ENCODE assay signal across 9 cellular contexts in the genomic region with DNA sequence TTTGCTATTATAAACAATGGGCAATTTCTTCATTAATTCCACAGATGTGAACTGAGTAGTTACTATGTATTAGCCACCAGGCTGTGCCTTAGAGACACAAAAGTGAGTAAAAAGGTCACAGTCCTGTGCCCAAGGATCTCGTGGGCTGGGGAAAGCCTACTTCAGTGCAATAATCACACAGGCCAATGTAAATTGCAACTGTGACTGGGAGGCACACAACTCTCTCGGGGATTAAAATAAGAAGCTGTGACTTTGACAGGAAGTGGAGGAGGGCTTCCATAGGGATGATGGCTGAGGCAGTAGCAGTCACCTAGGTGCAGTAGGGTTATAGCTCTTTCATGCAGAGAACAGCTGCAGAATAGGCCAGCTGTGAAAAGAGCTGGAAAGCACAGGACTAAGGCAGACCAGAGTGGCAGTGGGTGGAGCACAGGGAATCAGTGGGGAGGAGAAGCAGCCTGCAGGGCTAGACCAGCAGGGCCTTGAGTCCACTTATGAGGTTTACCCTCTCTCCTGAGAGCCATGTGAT.
DNase-seq lines count a peak whose midpoint lies in the region; ATAC-seq and TF ChIP-seq lines count a peak whose summit lies in the region.
"Had no signal": no experiment of that assay in that cellular context is flagged by ENCODE, and none has a peak within 500 bp of the region (broad histone marks: within the 10 kb centered on the region; RNA-seq: fewer than 3 reads in every experiment).

No MANE protein-coding gene starts in this region.

- 0 out of 2 replicates have a peak, but pooled peaks have one; percentile 23 for TF ChIP-seq CTCF in OCI-LY3 (IDR thresholded peaks at IDR 0.05; ENCODE audit: low read depth, low read length)

- DNase-seq in left ventricle myocardium superior (no peak), retina (no peak), NOMO-1 treated with dmso at 0.1 percent for 144 hours (lab: John Stamatoyannopoulos, UW; ENCODE audit: unreplicated experiment) (no peak), dermis blood vessel endothelial cell (no peak)
- DNase-seq: KBM-7 had no signal

- H3K36me3 ChIP-seq in BLaER1 treated with 17β-estradiol and CSF1 and Interleukin-3, amounts not matched to agents 10 nM and 100 nM: no peaks in the 10 kb centered on the region
- no peaks in the 10 kb centered on the region for H3K36me3 ChIP-seq in OCI-LY3 (replicated peaks; ENCODE audit: low read depth, low read length)

- no peaks in the 10 kb centered on the region for H4K20me1 ChIP-seq in BLaER1 treated with 17β-estradiol and CSF1 and Interleukin-3, amounts not matched to agents 10 nM and 100 nM
- no peaks in the 10 kb centered on the region for H4K20me1 ChIP-seq in OCI-LY3 (ENCODE audit: insufficient read depth, low read length)

- H3K4me1 ChIP-seq in BLaER1 treated with 17β-estradiol and CSF1 and Interleukin-3, amounts not matched to agents 10 nM and 100 nM: peaks cover 10 to 35% (median 23%) of the 10 kb centered on the region in 10 experiments; a peak in 19 of 20 replicates
- H3K4me1 ChIP-seq in OCI-LY3 (ENCODE audit: low read length): peaks cover 6% of the 10 kb centered on the region; the same call in 1 of the 2 replicates

- intact Hi-C loops in left ventricle myocardium superior (cut with micrococcal nuclease): no loop called here

- H3K9me3 ChIP-seq in BLaER1 treated with 17β-estradiol and CSF1 and Interleukin-3, amounts not matched to agents 10 nM and 100 nM (replicated peaks in 1 of 11): 0 out of 22 replicates have a peak, but pooled peaks cover 0 to 4% (median 0%) of the 10 kb centered on the region in 11 experiments
- no peaks in the 10 kb centered on the region for H3K9me3 ChIP-seq in OCI-LY3 (ENCODE audit: insufficient read depth, low read length)

- peak overlapping the region; percentile 0 to 55 (median 36); a peak in 16 of 22 replicates for H3K4me2 ChIP-seq in BLaER1 treated with 17β-estradiol and CSF1 and Interleukin-3, amounts not matched to agents 10 nM and 100 nM
- H3K4me2 ChIP-seq in OCI-LY3 (ENCODE audit: low read length): no peak overlapping the region

- H3K9ac ChIP-seq in BLaER1 treated with 17β-estradiol and CSF1 and Interleukin-3, amounts not matched to agents 10 nM and 100 nM: no peak overlapping the region
- H3K9ac ChIP-seq in OCI-LY3 (ENCODE audit: low read length): no peak overlapping the region

- H3K4me3 ChIP-seq in BLaER1 treated with 17β-estradiol and CSF1 and Interleukin-3, amounts not matched to agents 10 nM and 100 nM: no peak overlapping the region
- H3K4me3 ChIP-seq in OCI-LY3 (ENCODE audit: low read length): no peak overlapping the region

- H3K79me2 ChIP-seq in OCI-LY3 (ENCODE audit: low read length): no peaks in the 10 kb centered on the region

- H3K27ac ChIP-seq in BLaER1 treated with 17β-estradiol and CSF1 and Interleukin-3, amounts not matched to agents 10 nM and 100 nM: no peak overlapping the region
- no peak overlapping the region for H3K27ac ChIP-seq in OCI-LY3 (ENCODE audit: low read length)

- ATAC-seq in GM18868 (IDR thresholded peaks at IDR 0.05; ENCODE audit: unreplicated experiment) (peak; percentile 73), left ventricle myocardium superior (peak; percentile 43), HG02884 (IDR thresholded peaks at IDR 0.05; ENCODE audit: unreplicated experiment) (no peak)

- no peak overlapping the region for H2AFZ ChIP-seq in OCI-LY3 (ENCODE audit: low read depth, low read length)

- no peaks in the 10 kb centered on the region for H3K27me3 ChIP-seq in BLaER1 treated with 17β-estradiol and CSF1 and Interleukin-3, amounts not matched to agents 10 nM and 100 nM
- H3K27me3 ChIP-seq in OCI-LY3 (ENCODE audit: low read depth, low read length): no peaks in the 10 kb centered on the region; the same call in 1 of the 2 replicates
